ENCODE assay signal across 30 cellular contexts in genomic region chr6:99818161-99818560, GRCh38.
DNase-seq lines count a peak whose midpoint lies in the region; TF ChIP-seq lines count a peak whose summit lies in the region.
"Had no signal": no experiment of that assay in that cellular context is flagged by ENCODE, and none has a peak within 500 bp of the region (broad histone marks: within the 10 kb centered on the region; RNA-seq: fewer than 3 reads in every experiment).

No MANE protein-coding gene starts in this region.

- no peak overlapping the region for H3K4me3 ChIP-seq in osteoblast (ENCODE audit: insufficient read depth, low read length)
- H3K4me3 ChIP-seq: A549; BLaER1; BLaER1 treated with 17β-estradiol and CSF1 and Interleukin-3, amounts not matched to agents 10 nM and 100 nM had no signal

- CTCF ChIA-PET in Calu3 (lab: Charles Lee), result no interaction called here

- no peaks in the 10 kb centered on the region for H3K36me3 Mint-ChIP-seq in Calu3 (ENCODE audit: insufficient read depth, unreplicated experiment)
- no peaks in the 10 kb centered on the region for H3K36me3 Mint-ChIP-seq in activated T-helper 2 cell treated with anti-CD3 and anti-CD28 coated beads, Interferon-gamma antibody, Interleukin-2, Interleukin-4, amounts not matched to agents 10 μg/mL and 5 μg/mL and 100 μg/mL, durations not matched to agents 14 hours and 24 hours and 36 hours (ENCODE audit: low read depth)
- H3K36me3 Mint-ChIP-seq: CD14-positive monocyte; CD4-positive, alpha-beta memory T cell; CD4-positive, CD25-positive, alpha-beta regulatory T cell; CD8-positive, alpha-beta memory T cell; CD8-positive, alpha-beta T cell had no signal

- peaks cover 15% of the 10 kb centered on the region for H3K4me1 Mint-ChIP-seq in Calu3 (ENCODE audit: low read depth, unreplicated experiment)
- peaks cover 1% of the 10 kb centered on the region for H3K4me1 Mint-ChIP-seq in activated T-helper 2 cell treated with anti-CD3 and anti-CD28 coated beads, Interferon-gamma antibody, Interleukin-2, Interleukin-4, amounts not matched to agents 10 μg/mL and 5 μg/mL and 100 μg/mL, durations not matched to agents 14 hours and 24 hours and 36 hours (ENCODE audit: low read depth)
- H3K4me1 Mint-ChIP-seq: CD14-positive monocyte had no signal

- peaks cover 35% of the 10 kb centered on the region for H3K27me3 Mint-ChIP-seq in Calu3 (ENCODE audit: unreplicated experiment)
- H3K27me3 Mint-ChIP-seq in activated T-helper 2 cell treated with anti-CD3 and anti-CD28 coated beads, Interferon-gamma antibody, Interleukin-2, Interleukin-4, amounts not matched to agents 10 μg/mL and 5 μg/mL and 100 μg/mL, durations not matched to agents 14 hours and 24 hours and 36 hours (ENCODE audit: low read depth), result peaks cover 10% of the 10 kb centered on the region

- H3K4me3 Mint-ChIP-seq in Calu3 (ENCODE audit: low read depth, unreplicated experiment), result no peak overlapping the region
- no peak overlapping the region for H3K4me3 Mint-ChIP-seq in activated T-helper 2 cell treated with anti-CD3 and anti-CD28 coated beads, Interferon-gamma antibody, Interleukin-2, Interleukin-4, amounts not matched to agents 10 μg/mL and 5 μg/mL and 100 μg/mL, durations not matched to agents 14 hours and 24 hours and 36 hours (ENCODE audit: low read depth)
- H3K4me3 Mint-ChIP-seq: B cell; CD14-positive monocyte; CD4-positive, alpha-beta memory T cell; CD4-positive, alpha-beta T cell; CD4-positive, CD25-positive, alpha-beta regulatory T cell; CD8-positive, alpha-beta memory T cell; CD8-positive, alpha-beta T cell had no signal

- H4K20me1 ChIP-seq in osteoblast (ENCODE audit: insufficient read depth, low read length), result no peaks in the 10 kb centered on the region
- H4K20me1 ChIP-seq: BLaER1; BLaER1 treated with 17β-estradiol and CSF1 and Interleukin-3, amounts not matched to agents 10 nM and 100 nM had no signal

- no peaks in the 10 kb centered on the region for H3K79me2 ChIP-seq in osteoblast (ENCODE audit: insufficient read depth, low read length)

- no peaks in the 10 kb centered on the region for H3K27me3 ChIP-seq in osteoblast (ENCODE audit: insufficient read depth, low read length)
- H3K27me3 ChIP-seq: BLaER1; BLaER1 treated with 17β-estradiol and CSF1 and Interleukin-3, amounts not matched to agents 10 nM and 100 nM had no signal

- no peak overlapping the region for H3K27ac ChIP-seq in osteoblast (ENCODE audit: low read depth, low read length)
- H3K27ac ChIP-seq: 22Rv1; A549; BLaER1; BLaER1 treated with 17β-estradiol and CSF1 and Interleukin-3, amounts not matched to agents 10 nM and 100 nM; C4-2B had no signal

- H3K9me3 Mint-ChIP-seq in Calu3 (ENCODE audit: low read depth, unreplicated experiment), result no peaks in the 10 kb centered on the region
- H3K9me3 Mint-ChIP-seq in activated T-helper 2 cell treated with anti-CD3 and anti-CD28 coated beads, Interferon-gamma antibody, Interleukin-2, Interleukin-4, amounts not matched to agents 10 μg/mL and 5 μg/mL and 100 μg/mL, durations not matched to agents 14 hours and 24 hours and 36 hours, result no peaks in the 10 kb centered on the region
- H3K9me3 Mint-ChIP-seq: CD4-positive, alpha-beta T cell; CD8-positive, alpha-beta T cell had no signal

- BruUV-seq in Calu3 (replicated peaks; lab: Mats Ljungman, UMichigan), result no TSS peak

- no peaks in the 10 kb centered on the region for H3K4me1 ChIP-seq in osteoblast (ENCODE audit: insufficient read depth, low read length)
- H3K4me1 ChIP-seq: BE2C, BLaER1 had no signal

- TF ChIP-seq CTCF in Calu3 (IDR thresholded peaks at IDR 0.05; ENCODE audit: unreplicated experiment) (no peak), osteoblast (IDR thresholded peaks at IDR 0.05; ENCODE audit: extremely low read depth, low read depth, low read length) (no peak)

- intact Hi-C loops in Calu3 (cut with micrococcal nuclease; ENCODE audit: unreplicated experiment), result no loop called here
- intact Hi-C loops in activated T-helper 2 cell treated with anti-CD3 and anti-CD28 coated beads, Interferon-gamma antibody, Interleukin-2, Interleukin-4, amounts not matched to agents 10 μg/mL and 5 μg/mL and 100 μg/mL, durations not matched to agents 14 hours and 24 hours and 36 hours (cut with micrococcal nuclease), result no loop called here

- no peaks in the 10 kb centered on the region for H3K36me3 ChIP-seq in osteoblast (ENCODE audit: insufficient read depth, low read length)
- H3K36me3 ChIP-seq: BE2C; BLaER1; BLaER1 treated with 17β-estradiol and CSF1 and Interleukin-3, amounts not matched to agents 10 nM and 100 nM had no signal

- no peak overlapping the region for H3K4me2 ChIP-seq in osteoblast (ENCODE audit: insufficient read depth, low read length)
- H3K4me2 ChIP-seq: A549; BLaER1; BLaER1 treated with 17β-estradiol and CSF1 and Interleukin-3, amounts not matched to agents 10 nM and 100 nM had no signal

- H2AFZ ChIP-seq in osteoblast (ENCODE audit: low read length), result no peak overlapping the region

- peak overlapping the region; percentile 33 for H3K27ac Mint-ChIP-seq in Calu3 (ENCODE audit: unreplicated experiment)
- H3K27ac Mint-ChIP-seq in activated T-helper 2 cell treated with anti-CD3 and anti-CD28 coated beads, Interferon-gamma antibody, Interleukin-2, Interleukin-4, amounts not matched to agents 10 μg/mL and 5 μg/mL and 100 μg/mL, durations not matched to agents 14 hours and 24 hours and 36 hours, result no peak overlapping the region
- H3K27ac Mint-ChIP-seq: B cell; CD14-positive monocyte; CD4-positive, alpha-beta T cell; CD4-positive, CD25-positive, alpha-beta regulatory T cell; CD8-positive, alpha-beta memory T cell; CD8-positive, alpha-beta T cell had no signal

- no peaks in the 10 kb centered on the region for H3K9me3 ChIP-seq in osteoblast (ENCODE audit: low read depth, low read length)
- H3K9me3 ChIP-seq: A549; BE2C; BLaER1; BLaER1 treated with 17β-estradiol and CSF1 and Interleukin-3, amounts not matched to agents 10 nM and 100 nM; Caco-2 had no signal

- DNase-seq in Calu3 (no peak), osteoblast (ENCODE audit: insufficient read length, low spot score, missing footprints) (peak; percentile 53), pons (ENCODE audit: low spot score) (no peak)
- no peak for DNase-seq in activated T-helper 2 cell treated with anti-CD3 and anti-CD28 coated beads, Interferon-gamma antibody, Interleukin-2, Interleukin-4, amounts not matched to agents 10 μg/mL and 5 μg/mL and 100 μg/mL, durations not matched to agents 14 hours and 24 hours and 36 hours (ENCODE audit: low spot score)
- DNase-seq: 8988T; ACHN; AML-193; BE2C; C1 segment of cervical spinal cord; Caco-2; CD4-positive, alpha-beta memory T cell; CD4-positive, alpha-beta T cell; CD4-positive, CD25-positive, alpha-beta regulatory T cell; CD8-positive, alpha-beta memory T cell; CD8-positive, alpha-beta T cell; COR-L47; DMS 273 treated with DMSO at 0.1 percent for 48 hours; DMS153; DMS53; DMS79; DMS79 treated with DMSO at 0.1 percent for 48 hours; DND-41; EL had no signal
